17 cellular contexts compared by ENCODE assay signal in genomic region chr17:20232611-20233010, GRCh38.
DNase-seq lines count a peak whose midpoint lies in the region; ATAC-seq lines count a peak whose summit lies in the region.
"Had no signal": no experiment of that assay in that cellular context is flagged by ENCODE, and none has a peak within 500 bp of the region (broad histone marks: within the 10 kb centered on the region; RNA-seq: fewer than 3 reads in every experiment).

No MANE protein-coding gene starts in this region.

- peaks cover 8% of the 10 kb centered on the region for H3K36me3 Mint-ChIP-seq in activated CD4-positive, alpha-beta T cell treated with anti-CD3 and anti-CD28 coated beads, Interleukin-2, amount 10 ng/mL, durations not matched to agents 7 days and 5 days (ENCODE audit: low read depth)
- peaks cover 9% of the 10 kb centered on the region for H3K36me3 Mint-ChIP-seq in activated naive CD4-positive, alpha-beta T cell treated with anti-CD3 and anti-CD28 coated beads, Interleukin-2, amount 10 ng/mL, durations not matched to agents 7 days and 5 days

- peaks cover 50% of the 10 kb centered on the region for H3K4me1 Mint-ChIP-seq in activated CD4-positive, alpha-beta T cell treated with anti-CD3 and anti-CD28 coated beads, Interleukin-2, amount 10 ng/mL, durations not matched to agents 7 days and 5 days
- peaks cover 57% of the 10 kb centered on the region for H3K4me1 Mint-ChIP-seq in activated naive CD4-positive, alpha-beta T cell treated with anti-CD3 and anti-CD28 coated beads, Interleukin-2, amount 10 ng/mL, durations not matched to agents 7 days and 5 days

- ATAC-seq in GM21423 (IDR thresholded peaks at IDR 0.05; ENCODE audit: unreplicated experiment) (no peak), GM21529 (IDR thresholded peaks at IDR 0.05; ENCODE audit: unreplicated experiment) (no peak)

- no peak for DNase-seq in activated CD4-positive, alpha-beta T cell treated with anti-CD3 and anti-CD28 coated beads, Interleukin-2, amount 10 ng/mL, durations not matched to agents 7 days and 5 days
- no peak for DNase-seq in activated CD4-positive, alpha-beta T cell treated with anti-CD3 and anti-CD28 coated beads for 4 hours
- DNase-seq in activated naive CD4-positive, alpha-beta T cell treated with anti-CD3 and anti-CD28 coated beads, Interleukin-2, amount 10 ng/mL, durations not matched to agents 7 days and 5 days: no peak
- DNase-seq in activated naive CD4-positive, alpha-beta T cell treated with Interleukin-2 at 50 U/mL for 16 hours: no peak
- DNase-seq in substantia nigra (lab: John Stamatoyannopoulos, UW): no peak
- DNase-seq: C1 segment of cervical spinal cord; Calu3; CD4-positive, alpha-beta memory T cell; COR-L47; DMS53; DMS79 treated with DMSO at 0.1 percent for 48 hours; GF-D8; GM23248; H7; HCEC 1CT had no signal

- H3K4me3 Mint-ChIP-seq in activated CD4-positive, alpha-beta T cell treated with anti-CD3 and anti-CD28 coated beads, Interleukin-2, amount 10 ng/mL, durations not matched to agents 7 days and 5 days: no peak overlapping the region
- no peak overlapping the region for H3K4me3 Mint-ChIP-seq in activated naive CD4-positive, alpha-beta T cell treated with anti-CD3 and anti-CD28 coated beads, Interleukin-2, amount 10 ng/mL, durations not matched to agents 7 days and 5 days
- H3K4me3 Mint-ChIP-seq: CD4-positive, alpha-beta memory T cell had no signal

- peak overlapping the region; percentile 42 for H3K27ac Mint-ChIP-seq in activated CD4-positive, alpha-beta T cell treated with anti-CD3 and anti-CD28 coated beads, Interleukin-2, amount 10 ng/mL, durations not matched to agents 7 days and 5 days
- peak overlapping the region; percentile 42 for H3K27ac Mint-ChIP-seq in activated naive CD4-positive, alpha-beta T cell treated with anti-CD3 and anti-CD28 coated beads, Interleukin-2, amount 10 ng/mL, durations not matched to agents 7 days and 5 days

- POLR2A ChIA-PET in activated CD4-positive, alpha-beta T cell treated with anti-CD3 and anti-CD28 coated beads, Interleukin-2, amount 10 ng/mL, durations not matched to agents 7 days and 5 days (lab: Charles Lee): no interaction called here

- no peaks in the 10 kb centered on the region for H3K27me3 Mint-ChIP-seq in activated CD4-positive, alpha-beta T cell treated with anti-CD3 and anti-CD28 coated beads, Interleukin-2, amount 10 ng/mL, durations not matched to agents 7 days and 5 days
- H3K27me3 Mint-ChIP-seq in activated naive CD4-positive, alpha-beta T cell treated with anti-CD3 and anti-CD28 coated beads, Interleukin-2, amount 10 ng/mL, durations not matched to agents 7 days and 5 days: no peaks in the 10 kb centered on the region
- H3K27me3 Mint-ChIP-seq: CD4-positive, alpha-beta memory T cell had no signal

- CTCF ChIA-PET in activated CD4-positive, alpha-beta T cell treated with anti-CD3 and anti-CD28 coated beads, Interleukin-2, amount 10 ng/mL, durations not matched to agents 7 days and 5 days (lab: Charles Lee): interaction anchor here (0.6 to 1.0 kb wide), 3 partner anchors 9 to 89 kb away, joined by 3 to 5 read pairs (median 4); no protein-coding TSS in a partner anchor
- CTCF ChIA-PET in activated naive CD4-positive, alpha-beta T cell treated with anti-CD3 and anti-CD28 coated beads, Interleukin-2, amount 10 ng/mL, durations not matched to agents 7 days and 5 days (lab: Charles Lee): interaction anchor here (0.6 to 1.6 kb wide), 4 partner anchors 33 to 110 kb away, joined by 3 to 5 read pairs (median 3); no protein-coding TSS in a partner anchor

- H3K27ac ChIP-seq in substantia nigra (ENCODE audit: low read depth, low read length, poor library complexity, severe bottlenecking): peak overlapping the region; percentile 17
- H3K27ac ChIP-seq: GM23248 had no signal

- peaks cover 6% of the 10 kb centered on the region for H3K9me3 Mint-ChIP-seq in activated CD4-positive, alpha-beta T cell treated with anti-CD3 and anti-CD28 coated beads, Interleukin-2, amount 10 ng/mL, durations not matched to agents 7 days and 5 days
- H3K9me3 Mint-ChIP-seq in activated naive CD4-positive, alpha-beta T cell treated with anti-CD3 and anti-CD28 coated beads, Interleukin-2, amount 10 ng/mL, durations not matched to agents 7 days and 5 days: peaks cover 2% of the 10 kb centered on the region
